7 cellular contexts compared by ENCODE assay signal in the genomic region with DNA sequence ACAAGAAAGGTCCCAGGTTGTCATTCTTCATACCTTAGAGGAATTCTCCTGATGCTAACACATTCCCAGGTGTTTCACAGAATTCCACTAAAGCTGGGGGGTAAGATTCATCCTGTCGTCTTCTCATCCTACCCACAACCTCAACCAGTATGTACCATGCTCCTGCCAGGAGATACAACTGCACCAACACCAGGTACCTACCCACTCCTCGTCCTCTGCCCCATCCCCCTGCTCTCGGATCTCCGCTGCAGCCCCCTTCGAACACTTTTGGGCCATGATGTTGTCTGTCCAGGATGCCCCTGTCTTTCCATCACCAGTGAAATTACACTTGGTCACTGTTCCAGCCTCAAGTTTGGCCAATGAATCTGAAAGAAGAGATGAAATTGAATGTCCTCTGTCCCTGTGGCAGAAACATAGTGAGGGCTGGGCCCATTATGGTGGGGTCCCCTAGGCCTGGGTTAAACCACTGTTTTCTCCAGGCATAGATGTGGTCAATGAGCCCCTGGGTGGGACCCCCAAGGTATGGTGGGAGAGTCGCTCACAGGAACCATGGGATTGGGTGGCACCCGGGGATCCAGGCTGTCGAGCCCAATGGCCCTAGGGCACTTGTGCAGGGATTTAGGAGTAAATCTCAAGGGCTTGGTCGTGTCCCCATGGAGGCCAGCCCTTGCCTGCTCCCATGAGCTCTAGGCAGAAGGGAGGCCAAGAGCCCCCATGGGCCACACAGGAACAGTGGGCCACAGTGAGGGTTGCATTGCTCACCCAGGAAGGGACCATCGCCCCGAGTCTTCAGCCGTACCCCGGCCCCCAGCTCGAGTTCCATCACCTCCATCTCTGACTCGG.
"Had no signal": no experiment of that assay in that cellular context is flagged by ENCODE, and none has a peak within 500 bp of the region (broad histone marks: within the 10 kb centered on the region; RNA-seq: fewer than 3 reads in every experiment).

No MANE protein-coding gene starts in this region.

- H3K27ac ChIP-seq: GM23248 had no signal

- H3K36me3 ChIP-seq: HAP-1 had no signal

- ATAC-seq: HCT116 had no signal

- H3K4me3 ChIP-seq: GM23248, HAP-1 had no signal

- H3K4me3 Mint-ChIP-seq: HFFc6 had no signal

- H2AFZ ChIP-seq: GM23248 had no signal

- DNase-seq: GM23248, GOT3, H7, HFFc6, IMR-90 had no signal

- H3K4me1 ChIP-seq: HAP-1 had no signal

- H3K9me3 ChIP-seq: HAP-1 had no signal

- H3K27ac Mint-ChIP-seq: HFFc6 had no signal

- H3K9me3 Mint-ChIP-seq: HFFc6 had no signal
